1 cellular context compared by ENCODE assay signal in the genomic region with DNA sequence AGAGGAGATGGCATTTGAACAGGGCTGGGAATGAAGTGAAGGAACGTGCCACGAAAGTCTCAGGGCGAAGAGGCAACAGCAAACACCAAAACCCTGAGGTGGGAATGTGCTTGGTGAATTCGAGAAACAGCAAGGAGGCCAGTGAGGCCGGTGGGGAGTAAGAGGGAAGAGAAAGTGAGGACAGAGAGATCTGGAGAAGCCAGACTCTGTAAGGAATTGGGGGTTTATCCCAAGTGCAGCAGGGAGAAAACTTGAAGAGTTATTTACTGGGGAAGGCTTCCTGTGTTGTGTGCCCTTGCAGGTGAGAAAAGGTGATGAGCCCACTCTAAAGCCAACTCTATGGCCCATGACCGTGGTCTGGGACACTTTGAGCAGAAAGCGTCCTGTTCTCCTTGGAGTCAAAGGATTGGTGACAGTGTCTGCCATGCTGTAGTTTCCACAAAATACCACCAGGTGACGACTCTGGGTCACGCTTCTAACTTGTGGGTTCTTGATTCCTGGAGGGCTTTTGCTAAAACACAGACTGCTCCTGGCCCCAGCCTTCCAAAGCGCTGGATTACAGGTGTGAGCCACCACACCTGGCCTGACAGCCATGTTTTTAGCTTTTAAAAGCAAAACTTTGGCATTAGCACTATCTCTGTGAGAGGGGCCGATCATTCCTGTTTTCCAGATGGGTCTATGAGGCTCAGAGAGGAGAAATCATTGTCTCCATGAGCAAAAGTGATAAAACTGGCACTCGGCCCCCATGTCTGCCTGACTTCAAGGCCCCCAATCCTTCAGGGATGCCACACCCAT.
TF ChIP-seq lines count a peak whose summit lies in the region.

No MANE protein-coding gene starts in this region.

TF ChIP-seq in K562, 482 proteins besides CTCF, POLR2A, EP300 and RAD21 (continued from another document and continues in another):
- TF ChIP-seq, protein P1, sequence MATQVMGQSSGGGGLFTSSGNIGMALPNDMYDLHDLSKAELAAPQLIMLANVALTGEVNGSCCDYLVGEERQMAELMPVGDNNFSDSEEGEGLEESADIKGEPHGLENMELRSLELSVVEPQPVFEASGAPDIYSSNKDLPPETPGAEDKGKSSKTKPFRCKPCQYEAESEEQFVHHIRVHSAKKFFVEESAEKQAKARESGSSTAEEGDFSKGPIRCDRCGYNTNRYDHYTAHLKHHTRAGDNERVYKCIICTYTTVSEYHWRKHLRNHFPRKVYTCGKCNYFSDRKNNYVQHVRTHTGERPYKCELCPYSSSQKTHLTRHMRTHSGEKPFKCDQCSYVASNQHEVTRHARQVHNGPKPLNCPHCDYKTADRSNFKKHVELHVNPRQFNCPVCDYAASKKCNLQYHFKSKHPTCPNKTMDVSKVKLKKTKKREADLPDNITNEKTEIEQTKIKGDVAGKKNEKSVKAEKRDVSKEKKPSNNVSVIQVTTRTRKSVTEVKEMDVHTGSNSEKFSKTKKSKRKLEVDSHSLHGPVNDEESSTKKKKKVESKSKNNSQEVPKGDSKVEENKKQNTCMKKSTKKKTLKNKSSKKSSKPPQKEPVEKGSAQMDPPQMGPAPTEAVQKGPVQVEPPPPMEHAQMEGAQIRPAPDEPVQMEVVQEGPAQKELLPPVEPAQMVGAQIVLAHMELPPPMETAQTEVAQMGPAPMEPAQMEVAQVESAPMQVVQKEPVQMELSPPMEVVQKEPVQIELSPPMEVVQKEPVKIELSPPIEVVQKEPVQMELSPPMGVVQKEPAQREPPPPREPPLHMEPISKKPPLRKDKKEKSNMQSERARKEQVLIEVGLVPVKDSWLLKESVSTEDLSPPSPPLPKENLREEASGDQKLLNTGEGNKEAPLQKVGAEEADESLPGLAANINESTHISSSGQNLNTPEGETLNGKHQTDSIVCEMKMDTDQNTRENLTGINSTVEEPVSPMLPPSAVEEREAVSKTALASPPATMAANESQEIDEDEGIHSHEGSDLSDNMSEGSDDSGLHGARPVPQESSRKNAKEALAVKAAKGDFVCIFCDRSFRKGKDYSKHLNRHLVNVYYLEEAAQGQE (CRISPR knock-in tag; IDR thresholded peaks at IDR 0.05; ENCODE audit: low read depth) = no peak
- TF ChIP-seq, protein P2, sequence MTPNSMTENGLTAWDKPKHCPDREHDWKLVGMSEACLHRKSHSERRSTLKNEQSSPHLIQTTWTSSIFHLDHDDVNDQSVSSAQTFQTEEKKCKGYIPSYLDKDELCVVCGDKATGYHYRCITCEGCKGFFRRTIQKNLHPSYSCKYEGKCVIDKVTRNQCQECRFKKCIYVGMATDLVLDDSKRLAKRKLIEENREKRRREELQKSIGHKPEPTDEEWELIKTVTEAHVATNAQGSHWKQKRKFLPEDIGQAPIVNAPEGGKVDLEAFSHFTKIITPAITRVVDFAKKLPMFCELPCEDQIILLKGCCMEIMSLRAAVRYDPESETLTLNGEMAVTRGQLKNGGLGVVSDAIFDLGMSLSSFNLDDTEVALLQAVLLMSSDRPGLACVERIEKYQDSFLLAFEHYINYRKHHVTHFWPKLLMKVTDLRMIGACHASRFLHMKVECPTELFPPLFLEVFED (CRISPR knock-in tag; conservative IDR thresholded peaks at IDR 0.05) = no peak
- TF ChIP-seq, protein P3, sequence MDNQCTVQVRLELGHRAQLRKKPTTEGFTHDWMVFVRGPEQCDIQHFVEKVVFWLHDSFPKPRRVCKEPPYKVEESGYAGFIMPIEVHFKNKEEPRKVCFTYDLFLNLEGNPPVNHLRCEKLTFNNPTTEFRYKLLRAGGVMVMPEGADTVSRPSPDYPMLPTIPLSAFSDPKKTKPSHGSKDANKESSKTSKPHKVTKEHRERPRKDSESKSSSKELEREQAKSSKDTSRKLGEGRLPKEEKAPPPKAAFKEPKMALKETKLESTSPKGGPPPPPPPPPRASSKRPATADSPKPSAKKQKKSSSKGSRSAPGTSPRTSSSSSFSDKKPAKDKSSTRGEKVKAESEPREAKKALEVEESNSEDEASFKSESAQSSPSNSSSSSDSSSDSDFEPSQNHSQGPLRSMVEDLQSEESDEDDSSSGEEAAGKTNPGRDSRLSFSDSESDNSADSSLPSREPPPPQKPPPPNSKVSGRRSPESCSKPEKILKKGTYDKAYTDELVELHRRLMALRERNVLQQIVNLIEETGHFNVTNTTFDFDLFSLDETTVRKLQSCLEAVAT (IDR thresholded peaks at IDR 0.05) = no peak
- TF ChIP-seq SRF (CRISPR knock-in tag; IDR thresholded peaks at IDR 0.05) = no peak
- TF ChIP-seq, protein P4, sequence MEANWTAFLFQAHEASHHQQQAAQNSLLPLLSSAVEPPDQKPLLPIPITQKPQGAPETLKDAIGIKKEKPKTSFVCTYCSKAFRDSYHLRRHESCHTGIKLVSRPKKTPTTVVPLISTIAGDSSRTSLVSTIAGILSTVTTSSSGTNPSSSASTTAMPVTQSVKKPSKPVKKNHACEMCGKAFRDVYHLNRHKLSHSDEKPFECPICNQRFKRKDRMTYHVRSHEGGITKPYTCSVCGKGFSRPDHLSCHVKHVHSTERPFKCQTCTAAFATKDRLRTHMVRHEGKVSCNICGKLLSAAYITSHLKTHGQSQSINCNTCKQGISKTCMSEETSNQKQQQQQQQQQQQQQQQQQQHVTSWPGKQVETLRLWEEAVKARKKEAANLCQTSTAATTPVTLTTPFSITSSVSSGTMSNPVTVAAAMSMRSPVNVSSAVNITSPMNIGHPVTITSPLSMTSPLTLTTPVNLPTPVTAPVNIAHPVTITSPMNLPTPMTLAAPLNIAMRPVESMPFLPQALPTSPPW (CRISPR knock-in tag; IDR thresholded peaks at IDR 0.05) = no peak
- TF ChIP-seq C11orf30 (IDR thresholded peaks at IDR 0.05; ENCODE audit: low read depth) = no peak
- TF ChIP-seq MEIS2 (IDR thresholded peaks at IDR 0.05; ENCODE audit: partially characterized antibody) = no peak
- peak; percentile 33; the same call in 1 of the 2 replicates for TF ChIP-seq GATAD2B (IDR thresholded peaks at IDR 0.05; ENCODE audit: borderline replicate concordance)
- no peak for TF ChIP-seq ZNF707 (CRISPR knock-in tag; conservative IDR thresholded peaks at IDR 0.05)
- no peak for TF ChIP-seq STAT5B (CRISPR knock-in tag; IDR thresholded peaks at IDR 0.05)
- no peak for TF ChIP-seq THRAP3 (IDR thresholded peaks at IDR 0.05; ENCODE audit: borderline replicate concordance)
- no peak for TF ChIP-seq EP400 (IDR thresholded peaks at IDR 0.05)
- no peak for TF ChIP-seq SMAD3 (CRISPR knock-in tag; conservative IDR thresholded peaks at IDR 0.05)
- TF ChIP-seq, protein P5, sequence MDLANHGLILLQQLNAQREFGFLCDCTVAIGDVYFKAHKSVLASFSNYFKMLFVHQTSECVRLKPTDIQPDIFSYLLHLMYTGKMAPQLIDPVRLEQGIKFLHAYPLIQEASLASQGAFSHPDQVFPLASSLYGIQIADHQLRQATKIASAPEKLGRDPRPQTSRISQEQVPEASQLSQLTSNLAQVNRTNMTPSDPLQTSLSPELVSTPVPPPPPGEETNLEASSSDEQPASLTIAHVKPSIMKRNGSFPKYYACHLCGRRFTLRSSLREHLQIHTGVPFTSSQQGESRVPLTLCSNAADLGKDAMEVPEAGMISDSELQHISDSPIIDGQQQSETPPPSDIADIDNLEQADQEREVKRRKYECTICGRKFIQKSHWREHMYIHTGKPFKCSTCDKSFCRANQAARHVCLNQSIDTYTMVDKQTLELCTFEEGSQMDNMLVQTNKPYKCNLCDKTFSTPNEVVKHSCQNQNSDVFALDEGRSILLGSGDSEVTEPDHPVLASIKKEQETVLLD (IDR thresholded peaks at IDR 0.05) = no peak
- no peak for TF ChIP-seq NR2C2 (CRISPR knock-in tag; IDR thresholded peaks at IDR 0.05)
- TF ChIP-seq NR2C2 (tag; IDR thresholded peaks at IDR 0.05) = no peak
- TF ChIP-seq BHLHE40 (IDR thresholded peaks at IDR 0.05; ENCODE audit: low read length) = 0 out of 2 replicates have a peak, but pooled peaks have one; percentile 10
- no peak for TF ChIP-seq SRSF1 (IDR thresholded peaks at IDR 0.05; ENCODE audit: low read depth, low read length)
- TF ChIP-seq KDM5B (IDR thresholded peaks at IDR 0.05; ENCODE audit: insufficient replicate concordance, low read depth, low read length) = no peak
- no peak for TF ChIP-seq HDAC8 (tag; IDR thresholded peaks at IDR 0.05)
- no peak for TF ChIP-seq ZNF507 (tag; conservative IDR thresholded peaks at IDR 0.05)
- no peak for TF ChIP-seq ZNF644 (tag; IDR thresholded peaks at IDR 0.05; ENCODE audit: low read depth)
- TF ChIP-seq PRMT5 (CRISPR knock-in tag; IDR thresholded peaks at IDR 0.05) = no peak
- no peak for TF ChIP-seq KDM2B (CRISPR knock-in tag; IDR thresholded peaks at IDR 0.05)
- no peak for TF ChIP-seq MAFK (IDR thresholded peaks at IDR 0.05; ENCODE audit: low read length)
- peak; percentile 56 for TF ChIP-seq CREM (IDR thresholded peaks at IDR 0.05; ENCODE audit: low read depth)
- TF ChIP-seq ADNP (tag; IDR thresholded peaks at IDR 0.05) = no peak
- TF ChIP-seq RCOR1 (IDR thresholded peaks at IDR 0.05; ENCODE audit: borderline replicate concordance in 1 of 2, low read depth in 2 of 2, low read length in 2 of 2) = 0 out of 4 replicates have a peak, but pooled peaks of 1 of the 2 experiments have one; percentile 16
- TF ChIP-seq, protein P6, sequence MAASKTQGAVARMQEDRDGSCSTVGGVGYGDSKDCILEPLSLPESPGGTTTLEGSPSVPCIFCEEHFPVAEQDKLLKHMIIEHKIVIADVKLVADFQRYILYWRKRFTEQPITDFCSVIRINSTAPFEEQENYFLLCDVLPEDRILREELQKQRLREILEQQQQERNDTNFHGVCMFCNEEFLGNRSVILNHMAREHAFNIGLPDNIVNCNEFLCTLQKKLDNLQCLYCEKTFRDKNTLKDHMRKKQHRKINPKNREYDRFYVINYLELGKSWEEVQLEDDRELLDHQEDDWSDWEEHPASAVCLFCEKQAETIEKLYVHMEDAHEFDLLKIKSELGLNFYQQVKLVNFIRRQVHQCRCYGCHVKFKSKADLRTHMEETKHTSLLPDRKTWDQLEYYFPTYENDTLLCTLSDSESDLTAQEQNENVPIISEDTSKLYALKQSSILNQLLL (CRISPR knock-in tag; IDR thresholded peaks at IDR 0.05; ENCODE audit: borderline replicate concordance) = no peak
- TF ChIP-seq, protein P7, sequence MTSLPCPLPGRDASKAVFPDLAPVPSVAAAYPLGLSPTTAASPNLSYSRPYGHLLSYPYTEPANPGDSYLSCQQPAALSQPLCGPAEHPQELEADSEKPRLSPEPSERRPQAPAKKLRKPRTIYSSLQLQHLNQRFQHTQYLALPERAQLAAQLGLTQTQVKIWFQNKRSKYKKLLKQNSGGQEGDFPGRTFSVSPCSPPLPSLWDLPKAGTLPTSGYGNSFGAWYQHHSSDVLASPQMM (CRISPR knock-in tag; IDR thresholded peaks at IDR 0.05) = no peak
- TF ChIP-seq ZNF184 (CRISPR knock-in tag; IDR thresholded peaks at IDR 0.05) = no peak
- TF ChIP-seq MCM5 (IDR thresholded peaks at IDR 0.05; ENCODE audit: low read depth) = no peak
- no peak for TF ChIP-seq YY1 (IDR thresholded peaks at IDR 0.05; ENCODE audit: borderline replicate concordance in 1 of 3, control insufficient read depth in 1 of 3, extremely low read depth in 1 of 3, insufficient read depth in 3 of 3, insufficient read length in 1 of 3, insufficient replicate concordance in 2 of 3, low read depth in 1 of 3, low read length in 2 of 3)
- TF ChIP-seq OTX1 (CRISPR knock-in tag; IDR thresholded peaks at IDR 0.05) = no peak
- TF ChIP-seq SREBF1 (IDR thresholded peaks at IDR 0.05; ENCODE audit: borderline replicate concordance, low read depth, low read length) = no peak
- TF ChIP-seq, protein P8, sequence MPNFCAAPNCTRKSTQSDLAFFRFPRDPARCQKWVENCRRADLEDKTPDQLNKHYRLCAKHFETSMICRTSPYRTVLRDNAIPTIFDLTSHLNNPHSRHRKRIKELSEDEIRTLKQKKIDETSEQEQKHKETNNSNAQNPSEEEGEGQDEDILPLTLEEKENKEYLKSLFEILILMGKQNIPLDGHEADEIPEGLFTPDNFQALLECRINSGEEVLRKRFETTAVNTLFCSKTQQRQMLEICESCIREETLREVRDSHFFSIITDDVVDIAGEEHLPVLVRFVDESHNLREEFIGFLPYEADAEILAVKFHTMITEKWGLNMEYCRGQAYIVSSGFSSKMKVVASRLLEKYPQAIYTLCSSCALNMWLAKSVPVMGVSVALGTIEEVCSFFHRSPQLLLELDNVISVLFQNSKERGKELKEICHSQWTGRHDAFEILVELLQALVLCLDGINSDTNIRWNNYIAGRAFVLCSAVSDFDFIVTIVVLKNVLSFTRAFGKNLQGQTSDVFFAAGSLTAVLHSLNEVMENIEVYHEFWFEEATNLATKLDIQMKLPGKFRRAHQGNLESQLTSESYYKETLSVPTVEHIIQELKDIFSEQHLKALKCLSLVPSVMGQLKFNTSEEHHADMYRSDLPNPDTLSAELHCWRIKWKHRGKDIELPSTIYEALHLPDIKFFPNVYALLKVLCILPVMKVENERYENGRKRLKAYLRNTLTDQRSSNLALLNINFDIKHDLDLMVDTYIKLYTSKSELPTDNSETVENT (CRISPR knock-in tag; IDR thresholded peaks at IDR 0.05) = no peak
- TF ChIP-seq, protein P9, sequence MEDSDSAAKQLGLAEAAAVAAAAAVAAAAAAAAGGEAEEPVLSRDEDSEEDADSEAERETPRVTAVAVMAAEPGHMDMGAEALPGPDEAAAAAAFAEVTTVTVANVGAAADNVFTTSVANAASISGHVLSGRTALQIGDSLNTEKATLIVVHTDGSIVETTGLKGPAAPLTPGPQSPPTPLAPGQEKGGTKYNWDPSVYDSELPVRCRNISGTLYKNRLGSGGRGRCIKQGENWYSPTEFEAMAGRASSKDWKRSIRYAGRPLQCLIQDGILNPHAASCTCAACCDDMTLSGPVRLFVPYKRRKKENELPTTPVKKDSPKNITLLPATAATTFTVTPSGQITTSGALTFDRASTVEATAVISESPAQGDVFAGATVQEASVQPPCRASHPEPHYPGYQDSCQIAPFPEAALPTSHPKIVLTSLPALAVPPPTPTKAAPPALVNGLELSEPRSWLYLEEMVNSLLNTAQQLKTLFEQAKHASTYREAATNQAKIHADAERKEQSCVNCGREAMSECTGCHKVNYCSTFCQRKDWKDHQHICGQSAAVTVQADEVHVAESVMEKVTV (CRISPR knock-in tag; IDR thresholded peaks at IDR 0.05) = peak; percentile 90
- TF ChIP-seq SP1 (CRISPR knock-in tag; IDR thresholded peaks at IDR 0.05) = no peak; the same call in 1 of the 2 replicates
- TF ChIP-seq ZNF584 (CRISPR knock-in tag; IDR thresholded peaks at IDR 0.05; ENCODE audit: low read depth) = no peak
- no peak for TF ChIP-seq TCF7L2 (IDR thresholded peaks at IDR 0.05; ENCODE audit: low read depth, low read length)
- TF ChIP-seq, protein P10, sequence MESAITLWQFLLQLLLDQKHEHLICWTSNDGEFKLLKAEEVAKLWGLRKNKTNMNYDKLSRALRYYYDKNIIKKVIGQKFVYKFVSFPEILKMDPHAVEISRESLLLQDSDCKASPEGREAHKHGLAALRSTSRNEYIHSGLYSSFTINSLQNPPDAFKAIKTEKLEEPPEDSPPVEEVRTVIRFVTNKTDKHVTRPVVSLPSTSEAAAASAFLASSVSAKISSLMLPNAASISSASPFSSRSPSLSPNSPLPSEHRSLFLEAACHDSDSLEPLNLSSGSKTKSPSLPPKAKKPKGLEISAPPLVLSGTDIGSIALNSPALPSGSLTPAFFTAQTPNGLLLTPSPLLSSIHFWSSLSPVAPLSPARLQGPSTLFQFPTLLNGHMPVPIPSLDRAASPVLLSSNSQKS (CRISPR knock-in tag; IDR thresholded peaks at IDR 0.05) = no peak
- TF ChIP-seq MYC (IDR thresholded peaks at IDR 0.05; ENCODE audit: low read depth, low read length) = no peak
- TF ChIP-seq MYC (CRISPR knock-in tag; IDR thresholded peaks at IDR 0.05; ENCODE audit: borderline replicate concordance, low read depth) = 0 out of 2 replicates have a peak, but pooled peaks have one; percentile 41
- TF ChIP-seq ZNF12 (CRISPR knock-in tag; IDR thresholded peaks at IDR 0.05) = no peak
- no peak for TF ChIP-seq EZH2 (IDR thresholded peaks at IDR 0.05; ENCODE audit: borderline replicate concordance, low read depth, low read length)
- peak; percentile 92 for TF ChIP-seq SMC3 (conservative IDR thresholded peaks at IDR 0.05; ENCODE audit: insufficient read depth, low read depth, low read length)
- TF ChIP-seq PHF8 (IDR thresholded peaks at IDR 0.05; ENCODE audit: borderline replicate concordance, low read length) = no peak
